In genomic region chr19:58204566-58204965, GRCh38 we compare ENCODE assay signal across 22 cellular contexts. TPM values are rescaled to one million over a fixed set of nuclear protein-coding genes. Genes with fewer than 3 reads are reported as not detected.
DNase-seq lines count a peak whose midpoint lies in the region; ATAC-seq and TF ChIP-seq lines count a peak whose summit lies in the region.
"Had no signal": no experiment of that assay in that cellular context is flagged by ENCODE, and none has a peak within 500 bp of the region (broad histone marks: within the 10 kb centered on the region; RNA-seq: fewer than 3 reads in every experiment).

No MANE protein-coding gene starts in this region.

- peaks cover 26% of the 10 kb centered on the region for H3K27me3 Mint-ChIP-seq in endothelial cell (ENCODE audit: unreplicated experiment)
- no peaks in the 10 kb centered on the region for H3K27me3 Mint-ChIP-seq in naive thymus-derived CD4-positive, alpha-beta T cell

- peaks cover 92% of the 10 kb centered on the region for H3K36me3 Mint-ChIP-seq in endothelial cell (ENCODE audit: low read depth, unreplicated experiment)
- peaks cover 71 to 94% (median 90%) of the 10 kb centered on the region in 5 donors for H3K36me3 Mint-ChIP-seq in naive thymus-derived CD4-positive, alpha-beta T cell

- peak overlapping the region; percentile 49 for H3K4me3 ChIP-seq in BLaER1
- peak overlapping the region; percentile 60 for H3K4me3 ChIP-seq in HUES64 (ENCODE audit: low read length)
- H3K4me3 ChIP-seq in naive thymus-derived CD4-positive, alpha-beta T cell (ENCODE audit: low read length): peak overlapping the region; percentile 15
- H3K4me3 ChIP-seq: SJCRH30 had no signal

- H3K9ac ChIP-seq in BLaER1: no peak overlapping the region
- peak overlapping the region; percentile 54 for H3K9ac ChIP-seq in HUES64 (ENCODE audit: low read depth, low read length)
- H3K9ac ChIP-seq: KMS-11 had no signal

- H3K9me3 Mint-ChIP-seq in endothelial cell (ENCODE audit: unreplicated experiment): peaks cover 82% of the 10 kb centered on the region
- peaks cover 30 to 100% (median 85%) of the 10 kb centered on the region in 11 donors for H3K9me3 Mint-ChIP-seq in naive thymus-derived CD4-positive, alpha-beta T cell

- H3K4me1 ChIP-seq in BLaER1 (no peaks in the 10 kb centered on the region), HUES64 (ENCODE audit: insufficient read depth, low read length) (no peaks in the 10 kb centered on the region), foreskin keratinocyte (no peaks in the 10 kb centered on the region)
- H3K4me1 ChIP-seq in naive thymus-derived CD4-positive, alpha-beta T cell (ENCODE audit: control insufficient read depth in 2 of 2, insufficient read depth in 2 of 2, low read length in 2 of 2): no peaks in the 10 kb centered on the region
- H3K4me1 ChIP-seq: SJCRH30 had no signal

- TF ChIP-seq CTCF in endothelial cell (IDR thresholded peaks at IDR 0.05; ENCODE audit: unreplicated experiment): no peak
- TF ChIP-seq CTCF in foreskin keratinocyte (conservative IDR thresholded peaks at IDR 0.05): no peak

- 93% methylated on average over 15 of the region's 15 CpGs for WGBS in HUES64

- H3K27me3 ChIP-seq in BLaER1 (peaks cover 3% of the 10 kb centered on the region; the same call in 1 of the 2 replicates), HUES64 (ENCODE audit: insufficient read depth, low read length) (no peaks in the 10 kb centered on the region), foreskin keratinocyte (no peaks in the 10 kb centered on the region)
- H3K27me3 ChIP-seq in naive thymus-derived CD4-positive, alpha-beta T cell (ENCODE audit: control insufficient read depth in 2 of 2, insufficient read depth in 2 of 2, low read length in 2 of 2): no peaks in the 10 kb centered on the region
- H3K27me3 ChIP-seq: SJCRH30 had no signal

- POLR2A ChIA-PET in naive thymus-derived CD4-positive, alpha-beta T cell (lab: Charles Lee): interaction anchor here (0.8 to 1.5 kb wide), 2 partner anchors 15 to 21 kb away, joined by 3 to 4 read pairs; partner anchors contain the start of gene ZNF274

- H3K27ac Mint-ChIP-seq in endothelial cell (ENCODE audit: unreplicated experiment): no peak overlapping the region
- H3K27ac Mint-ChIP-seq in naive thymus-derived CD4-positive, alpha-beta T cell: peak overlapping the region in 1 of 9 donors; percentile 14

- H3K36me3 ChIP-seq in BLaER1: peaks cover 100% of the 10 kb centered on the region
- H3K36me3 ChIP-seq in HUES64 (ENCODE audit: insufficient read depth, low read length): peaks cover 68% of the 10 kb centered on the region
- H3K36me3 ChIP-seq in naive thymus-derived CD4-positive, alpha-beta T cell (ENCODE audit: control insufficient read depth in 2 of 3, insufficient read depth in 3 of 3, low read length in 3 of 3): peaks cover 39 to 96% (median 48%) of the 10 kb centered on the region in 3 experiments

- H3K4me1 Mint-ChIP-seq in endothelial cell (ENCODE audit: unreplicated experiment): no peaks in the 10 kb centered on the region
- peaks cover 0 to 17% (median 6%) of the 10 kb centered on the region in 7 donors for H3K4me1 Mint-ChIP-seq in naive thymus-derived CD4-positive, alpha-beta T cell

- CTCF ChIA-PET in naive thymus-derived CD4-positive, alpha-beta T cell (lab: Charles Lee): no interaction called here

- H3K9me3 ChIP-seq in BLaER1 (peaks cover 100% of the 10 kb centered on the region), HUES64 (ENCODE audit: insufficient read depth, low read depth, low read length) (peaks cover 56% of the 10 kb centered on the region)
- H3K9me3 ChIP-seq in naive thymus-derived CD4-positive, alpha-beta T cell (ENCODE audit: control insufficient read depth in 2 of 3, low read length in 3 of 3): peaks cover 47 to 100% (median 78%) of the 10 kb centered on the region in 3 experiments

- H4K20me1 ChIP-seq in BLaER1: no peaks in the 10 kb centered on the region

- DNase-seq in endothelial cell (ENCODE audit: low spot score) (no peak), NCI-H82 (lab: John Stamatoyannopoulos, UW) (no peak), foreskin keratinocyte (no peak), hypothalamus (lab: John Stamatoyannopoulos, UW) (no peak)
- DNase-seq in naive thymus-derived CD4-positive, alpha-beta T cell: no peak
- no peak for DNase-seq in activated CD8-positive, alpha-beta memory T cell treated with anti-CD3 and anti-CD28 coated beads for 24 hours
- DNase-seq: C1 segment of cervical spinal cord, DND-41, HCEC 1CT, NCI-H1048, NCI-H1436 treated with DMSO at 0.1 percent for 48 hours, NCI-H2029 treated with DMSO at 0.1 percent for 48 hours, NCI-H510A, NCI-H774, PC-3, SJCRH30 had no signal

- no peak for ATAC-seq in naive thymus-derived CD4-positive, alpha-beta T cell
- no peak for ATAC-seq in foreskin keratinocyte
- ATAC-seq: PC-3 had no signal

- H3K4me3 Mint-ChIP-seq in endothelial cell (ENCODE audit: unreplicated experiment): peak overlapping the region; percentile 63
- peak overlapping the region in 3 of 10 donors; percentile 9 to 74 (median 47) for H3K4me3 Mint-ChIP-seq in naive thymus-derived CD4-positive, alpha-beta T cell

- no peak overlapping the region for H3K4me2 ChIP-seq in BLaER1
- H3K4me2 ChIP-seq: KMS-11 had no signal

- H3K27ac ChIP-seq in BLaER1 (no peak overlapping the region), HUES64 (ENCODE audit: low read depth, low read length) (no peak overlapping the region), foreskin keratinocyte (no peak overlapping the region)
- H3K27ac ChIP-seq in naive thymus-derived CD4-positive, alpha-beta T cell (ENCODE audit: low read depth, low read length): no peak overlapping the region
- H3K27ac ChIP-seq: HL-60, KMS-11, RWPE1, SJCRH30 had no signal

- intact Hi-C loops in naive thymus-derived CD4-positive, alpha-beta T cell (cut with micrococcal nuclease): no loop called here

RNA-seq across cellular contexts. Expression of gene ZNF274, which starts 21.7 kb away (rescaled TPM):
- polyA plus RNA-seq in HUES64 (2013, experiment 1 of 2): 13.5 TPM
- polyA plus RNA-seq in HUES64 (2013, experiment 2 of 2): 15.8 TPM
- total RNA-seq in endothelial cell (ENCODE audit: unreplicated experiment) (21.4 TPM), foreskin keratinocyte (20.2 and 25.6 TPM in 2 replicates)
- total RNA-seq in naive thymus-derived CD4-positive, alpha-beta T cell: 10 to 100 TPM; 20.1 to 91.1 (median 52.7) TPM
- polyA plus RNA-seq in naive thymus-derived CD4-positive, alpha-beta T cell: 10 to 100 TPM; 41.7 to 53.9 TPM
- 11.8 and 12.6 TPM in 2 replicates for polyA plus RNA-seq in foreskin keratinocyte

RNA-seq across cellular contexts. Expression of gene ZNF544, which starts 24.1 kb away (rescaled TPM):
- polyA plus RNA-seq in HUES64 (2013, experiment 1 of 2): 50.4 TPM
- 43.8 TPM for polyA plus RNA-seq in HUES64 (2013, experiment 2 of 2)
- total RNA-seq in endothelial cell (ENCODE audit: unreplicated experiment) (44.3 TPM), foreskin keratinocyte (40.6 and 41.1 TPM in 2 replicates)
- total RNA-seq in naive thymus-derived CD4-positive, alpha-beta T cell: 10 to 100 TPM; 19.7 to 60.7 (median 42.1) TPM
- polyA plus RNA-seq in naive thymus-derived CD4-positive, alpha-beta T cell: 10 to 100 TPM; 21.6 to 30.8 TPM
- 24.7 and 31.0 TPM in 2 replicates for polyA plus RNA-seq in foreskin keratinocyte
- total RNA-seq: A172 had no signal

RNA-seq across cellular contexts. Expression of gene ZNF329, which starts 54.0 kb away (rescaled TPM):
- polyA plus RNA-seq in HUES64 (2013, experiment 1 of 2): 6.1 TPM
- 8.6 TPM for polyA plus RNA-seq in HUES64 (2013, experiment 2 of 2)
- total RNA-seq in endothelial cell (ENCODE audit: unreplicated experiment) (14.9 TPM), foreskin keratinocyte (8.2 and 8.4 TPM in 2 replicates)
- 10 to 100 TPM in 3 of 5 experiments, 1 to 10 TPM in 2; 2.8 to 17.1 (median 15.1) TPM for total RNA-seq in naive thymus-derived CD4-positive, alpha-beta T cell
- polyA plus RNA-seq in naive thymus-derived CD4-positive, alpha-beta T cell: 10 to 100 TPM in 1 of 2 donors, 1 to 10 TPM in 1; 8.2 to 12.6 TPM
- 3.2 and 3.4 TPM in 2 replicates for polyA plus RNA-seq in foreskin keratinocyte
